In the genomic region with DNA sequence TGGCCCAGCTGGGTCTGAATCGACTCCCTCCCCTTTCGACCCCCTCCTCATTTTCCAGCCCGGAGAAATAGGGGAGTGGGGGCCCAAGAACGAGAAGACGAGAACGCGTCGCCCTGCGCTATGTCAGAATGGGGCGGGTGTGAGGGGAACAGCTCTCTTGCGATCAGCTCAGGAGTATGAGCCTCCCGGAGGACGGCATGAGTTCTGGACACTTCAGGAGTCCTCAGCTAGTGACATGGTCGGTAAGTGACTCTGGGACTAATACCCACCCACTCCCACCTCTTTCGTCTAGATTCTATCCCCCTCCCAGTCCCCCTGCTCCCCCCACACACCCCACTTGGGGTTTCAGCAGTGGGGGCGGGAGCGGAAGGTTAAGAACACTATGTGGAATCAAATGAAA, we compare ENCODE assay signal across 9 cellular contexts. TPM values are rescaled to one million over a fixed set of nuclear protein-coding genes. Genes with fewer than 3 reads are reported as not detected.
DNase-seq lines count a peak whose midpoint lies in the region; ATAC-seq lines count a peak whose summit lies in the region.
"Had no signal": no experiment of that assay in that cellular context is flagged by ENCODE, and none has a peak within 500 bp of the region (broad histone marks: within the 10 kb centered on the region; RNA-seq: fewer than 3 reads in every experiment).

No MANE protein-coding gene starts in this region.

- ATAC-seq in HG02571 (IDR thresholded peaks at IDR 0.05; ENCODE audit: unreplicated experiment), result peak; percentile 13

- no peaks in the 10 kb centered on the region for H3K9me3 ChIP-seq in effector memory CD4-positive, alpha-beta T cell (ENCODE audit: control insufficient read depth, low read length)
- H3K9me3 ChIP-seq in muscle layer of colon (ENCODE audit: low read length) (no peaks in the 10 kb centered on the region), SJCRH30 (replicated peaks) (no peaks in the 10 kb centered on the region)

- H3K9ac ChIP-seq in muscle layer of colon (ENCODE audit: low read length), result peak overlapping the region; percentile 63

- in situ Hi-C loops in ACHN (cut with HindIII; ENCODE audit: low pct_ligation_motif_present, low pct_unique_long_range_greater_than_20kb, low sequenced_read_pairs), result no loop called here

- no peak overlapping the region for H3K27ac ChIP-seq in effector memory CD4-positive, alpha-beta T cell (ENCODE audit: insufficient read depth, low read length, poor library complexity, severe bottlenecking)
- H3K27ac ChIP-seq in muscle layer of colon (ENCODE audit: low read depth, low read length) (peak overlapping the region; percentile 80), SJCRH30 (no peak overlapping the region)

- H3K4me1 ChIP-seq in effector memory CD4-positive, alpha-beta T cell (ENCODE audit: control insufficient read depth, insufficient read depth, low read length, poor library complexity, severe bottlenecking), result peaks cover 3% of the 10 kb centered on the region
- H3K4me1 ChIP-seq in muscle layer of colon (ENCODE audit: insufficient read depth, low read length) (peaks cover 10% of the 10 kb centered on the region), SJCRH30 (no peaks in the 10 kb centered on the region)

- H3K27me3 ChIP-seq in effector memory CD4-positive, alpha-beta T cell (replicated peaks; ENCODE audit: control insufficient read depth, insufficient read depth, low read length, poor library complexity, severe bottlenecking), result no peaks in the 10 kb centered on the region
- H3K27me3 ChIP-seq in muscle layer of colon (ENCODE audit: control insufficient read depth in 1 of 2, insufficient read depth in 2 of 2, low read length in 2 of 2), result peaks cover 3 to 23% of the 10 kb centered on the region in 2 donors
- no peaks in the 10 kb centered on the region for H3K27me3 ChIP-seq in SJCRH30

- H3K4me3 ChIP-seq in effector memory CD4-positive, alpha-beta T cell (ENCODE audit: insufficient read depth, low read depth, low read length, poor library complexity, severe bottlenecking), result peak overlapping the region; percentile 44
- H3K4me3 ChIP-seq in muscle layer of colon (ENCODE audit: low read depth in 1 of 2, low read length in 2 of 2) (peak overlapping the region; percentile 54 to 62), SJCRH30 (no peak overlapping the region)

- no peaks in the 10 kb centered on the region for H3K36me3 ChIP-seq in effector memory CD4-positive, alpha-beta T cell (ENCODE audit: control insufficient read depth, insufficient read depth, low read length)
- no peaks in the 10 kb centered on the region for H3K36me3 ChIP-seq in muscle layer of colon (ENCODE audit: insufficient read depth, low read length)
- no peaks in the 10 kb centered on the region for H3K36me3 ChIP-seq in SJCRH30

- DNase-seq in ACHN, result peak; percentile 2
- no peak for DNase-seq in effector memory CD4-positive, alpha-beta T cell
- no peak for DNase-seq in EL
- no peak for DNase-seq in dermis blood vessel endothelial cell
- no peak for DNase-seq in RPMI8226
- DNase-seq in SJCRH30, result no peak
- DNase-seq: stimulated activated naive CD4-positive, alpha-beta T cell treated with Interleukin-2 at 50 U/mL for 16 hours had no signal

RNA-seq across cellular contexts. Expression of gene KLF8, which starts 0.9 kb away (rescaled TPM):
- 0.37 and 0.85 TPM in 2 replicates for total RNA-seq in dermis blood vessel endothelial cell
- not detected in 2 replicates for total RNA-seq in SJCRH30 (2014; rRNA removed; shearing (Covaris generic))
